ENCODE assay signal across 16 cellular contexts in genomic region chrX:89033723-89034122, GRCh38.
DNase-seq lines count a peak whose midpoint lies in the region; ATAC-seq lines count a peak whose summit lies in the region.
"Had no signal": no experiment of that assay in that cellular context is flagged by ENCODE, and none has a peak within 500 bp of the region (broad histone marks: within the 10 kb centered on the region; RNA-seq: fewer than 3 reads in every experiment).

No MANE protein-coding gene starts in this region.

- H3K9ac ChIP-seq in Karpas-422 (ENCODE audit: low read length) = no peak overlapping the region
- H3K9ac ChIP-seq: BLaER1 had no signal

- peaks cover 24% of the 10 kb centered on the region for H3K4me1 ChIP-seq in Karpas-422 (ENCODE audit: low read length)
- H3K4me1 ChIP-seq: BE2C, Caco-2 had no signal

- H3K4me2 ChIP-seq in Karpas-422 (ENCODE audit: low read depth, low read length, poor library complexity, severe bottlenecking) = no peak overlapping the region
- H3K4me2 ChIP-seq: BLaER1 had no signal

- H3K4me3 ChIP-seq in Karpas-422 (ENCODE audit: low read length) (peak overlapping the region; percentile 32; the same call in 1 of the 2 replicates), iPS-18c (ENCODE audit: insufficient read depth, low read depth, low read length) (peak overlapping the region; percentile 21; the same call in 1 of the 2 replicates)
- H3K4me3 ChIP-seq: BLaER1 had no signal

- H3K36me3 ChIP-seq in Karpas-422 (ENCODE audit: insufficient read depth, low read length) = no peaks in the 10 kb centered on the region
- H3K36me3 ChIP-seq: BE2C, BLaER1 had no signal

- no peaks in the 10 kb centered on the region for H3K9me2 ChIP-seq in Karpas-422 (replicated peaks; ENCODE audit: insufficient read depth, low read length)

- H3K27me3 ChIP-seq in Karpas-422 (ENCODE audit: low read length) = no peaks in the 10 kb centered on the region
- H3K27me3 ChIP-seq: BE2C had no signal

- H4K20me1 ChIP-seq in Karpas-422 (ENCODE audit: insufficient read depth, low read depth, low read length) = no peaks in the 10 kb centered on the region
- H4K20me1 ChIP-seq: BLaER1 had no signal

- no peak overlapping the region for H2AFZ ChIP-seq in Karpas-422 (ENCODE audit: low read length)

- H3K27ac ChIP-seq in Karpas-422 (ENCODE audit: low read length) = no peak overlapping the region
- H3K27ac ChIP-seq: BLaER1, C4-2B had no signal

- no peaks in the 10 kb centered on the region for H3K79me2 ChIP-seq in Karpas-422 (ENCODE audit: low read length)

- DNase-seq in Karpas-422 (no peak), NOMO-1 (lab: John Stamatoyannopoulos, UW; ENCODE audit: unreplicated experiment in 2 of 2) (no peak), Kasumi-1 (lab: John Stamatoyannopoulos, UW) (no peak)
- DNase-seq: 8988T; ACHN; BE2C; Caco-2; Calu3; CD4-positive, alpha-beta T cell; CD8-positive, alpha-beta T cell; DMS79 treated with DMSO at 0.1 percent for 48 hours; GF-D8 had no signal

- H3K9me3 ChIP-seq in Karpas-422 (ENCODE audit: low read length) (peaks cover 8% of the 10 kb centered on the region), iPS-18c (ENCODE audit: control insufficient read depth, insufficient read depth, low read length) (peaks cover 15% of the 10 kb centered on the region)
- H3K9me3 ChIP-seq: BE2C, Caco-2 had no signal

- no peak for ATAC-seq in HG03139 (IDR thresholded peaks at IDR 0.05; ENCODE audit: unreplicated experiment)
- ATAC-seq: CD8-positive, alpha-beta T cell had no signal
